In the genomic region with DNA sequence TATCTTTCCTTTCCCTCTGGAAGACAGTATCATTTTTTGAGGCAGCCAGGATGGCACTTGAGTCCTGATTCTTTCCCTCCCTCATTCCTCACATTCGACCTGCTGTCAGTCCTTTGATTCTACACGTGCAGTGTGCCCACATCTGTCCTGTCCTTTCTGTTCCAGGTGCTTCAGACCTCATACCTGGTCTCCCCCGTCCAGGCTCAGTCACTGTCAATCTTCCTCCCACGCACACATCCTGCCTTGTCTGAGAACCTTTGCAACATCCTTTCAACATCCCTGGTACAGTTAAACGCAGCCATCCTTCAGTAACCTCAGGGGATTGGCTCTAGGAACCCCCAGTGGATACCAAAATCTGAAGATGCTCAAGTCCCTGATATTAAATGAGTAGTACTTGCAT, we compare ENCODE assay signal across 15 cellular contexts. TPM values are rescaled to one million over a fixed set of nuclear protein-coding genes. Genes with fewer than 3 reads are reported as not detected.
A peak's percentile ranks its signal among the peaks of the same experiment; 100 is the strongest.
DNase-seq lines count a peak whose midpoint lies in the region; ATAC-seq and TF ChIP-seq lines count a peak whose summit lies in the region.
"Had no signal": no experiment of that assay in that cellular context is flagged by ENCODE, and none has a peak within 500 bp of the region (broad histone marks: within the 10 kb centered on the region; RNA-seq: fewer than 3 reads in every experiment).

No MANE protein-coding gene starts in this region.

- no peak for TF ChIP-seq CTCF in activated B cell treated with CpG ODN at 0.5 μM for 24 hours (IDR thresholded peaks at IDR 0.05)

- no peak overlapping the region for H3K4me3 Mint-ChIP-seq in activated naive CD4-positive, alpha-beta T cell treated with anti-CD3 and anti-CD28 coated beads, Interleukin-2, amount 10 ng/mL, durations not matched to agents 7 days and 5 days
- peak overlapping the region; percentile 29 for H3K4me3 Mint-ChIP-seq in activated B cell treated with CpG ODN at 0.5 μM for 24 hours
- no peak overlapping the region for H3K4me3 Mint-ChIP-seq in central memory CD8-positive, alpha-beta T cell
- H3K4me3 Mint-ChIP-seq: type B pancreatic cell had no signal

- peak; percentile 36 for DNase-seq in activated naive CD4-positive, alpha-beta T cell treated with anti-CD3 and anti-CD28 coated beads, Interleukin-2, amount 10 ng/mL, durations not matched to agents 7 days and 5 days
- DNase-seq in activated naive CD4-positive, alpha-beta T cell (lab: John Stamatoyannopoulos, UW), result no peak
- DNase-seq in activated B cell treated with CpG ODN at 0.5 μM for 24 hours, result no peak
- DNase-seq in central memory CD8-positive, alpha-beta T cell (ENCODE audit: low spot score in 2 of 2), result no peak
- DNase-seq in stimulated activated naive CD4-positive, alpha-beta T cell treated with Interleukin-2 at 50 U/mL for 16 hours (lab: John Stamatoyannopoulos, UW), result peak; percentile 20
- DNase-seq in GM19240 (ENCODE audit: insufficient read length, low spot score), result no peak
- DNase-seq: foreskin keratinocyte, NCI-H1105, OCI-M1, pancreas, small intestine had no signal

- no peak for ATAC-seq in activated B cell treated with CpG ODN at 0.5 μM for 24 hours (ENCODE audit: low read depth)
- peak; percentile 59 for ATAC-seq in central memory CD8-positive, alpha-beta T cell (replicated peaks; ENCODE audit: extremely low read depth, poor library complexity, severe bottlenecking)
- ATAC-seq in GM18909 (IDR thresholded peaks at IDR 0.05; ENCODE audit: poor library complexity, unreplicated experiment), result no peak
- ATAC-seq in HG03280 (IDR thresholded peaks at IDR 0.05; ENCODE audit: unreplicated experiment), result no peak
- ATAC-seq: foreskin keratinocyte, HepG2, pancreas had no signal

- peaks cover 87% of the 10 kb centered on the region for H3K4me1 Mint-ChIP-seq in activated naive CD4-positive, alpha-beta T cell treated with anti-CD3 and anti-CD28 coated beads, Interleukin-2, amount 10 ng/mL, durations not matched to agents 7 days and 5 days
- H3K4me1 Mint-ChIP-seq in activated B cell treated with CpG ODN at 0.5 μM for 24 hours, result peaks cover 93% of the 10 kb centered on the region
- peaks cover 74% of the 10 kb centered on the region for H3K4me1 Mint-ChIP-seq in central memory CD8-positive, alpha-beta T cell

- no peaks in the 10 kb centered on the region for H3K9me3 Mint-ChIP-seq in activated naive CD4-positive, alpha-beta T cell treated with anti-CD3 and anti-CD28 coated beads, Interleukin-2, amount 10 ng/mL, durations not matched to agents 7 days and 5 days
- H3K9me3 Mint-ChIP-seq in activated B cell treated with CpG ODN at 0.5 μM for 24 hours, result no peaks in the 10 kb centered on the region
- no peaks in the 10 kb centered on the region for H3K9me3 Mint-ChIP-seq in central memory CD8-positive, alpha-beta T cell
- H3K9me3 Mint-ChIP-seq: type B pancreatic cell had no signal

- POLR2A ChIA-PET in activated B cell treated with CpG ODN at 0.5 μM for 24 hours (lab: Charles Lee), result interaction anchor here (0.6 to 4.0 kb wide), 3 partner anchors 16 to 152 kb away, joined by 3 to 90 read pairs (median 9); no protein-coding TSS in a partner anchor

- H3K27ac Mint-ChIP-seq in activated naive CD4-positive, alpha-beta T cell treated with anti-CD3 and anti-CD28 coated beads, Interleukin-2, amount 10 ng/mL, durations not matched to agents 7 days and 5 days, result no peak overlapping the region
- peak overlapping the region; percentile 69 for H3K27ac Mint-ChIP-seq in activated B cell treated with CpG ODN at 0.5 μM for 24 hours
- H3K27ac Mint-ChIP-seq in central memory CD8-positive, alpha-beta T cell (ENCODE audit: low read depth), result peak overlapping the region; percentile 39
- H3K27ac Mint-ChIP-seq: type B pancreatic cell had no signal

- CTCF ChIA-PET in activated naive CD4-positive, alpha-beta T cell treated with anti-CD3 and anti-CD28 coated beads, Interleukin-2, amount 10 ng/mL, durations not matched to agents 7 days and 5 days (lab: Charles Lee), result no interaction called here
- CTCF ChIA-PET in activated B cell treated with CpG ODN at 0.5 μM for 24 hours (lab: Charles Lee), result interaction anchor here (3.8 kb wide), 1 partner anchor 9 kb away, joined by 16 read pairs; a partner anchor contains a TSS

- peaks cover 74% of the 10 kb centered on the region for H3K36me3 Mint-ChIP-seq in activated naive CD4-positive, alpha-beta T cell treated with anti-CD3 and anti-CD28 coated beads, Interleukin-2, amount 10 ng/mL, durations not matched to agents 7 days and 5 days
- peaks cover 56% of the 10 kb centered on the region for H3K36me3 Mint-ChIP-seq in activated B cell treated with CpG ODN at 0.5 μM for 24 hours (ENCODE audit: low read depth)
- H3K36me3 Mint-ChIP-seq in central memory CD8-positive, alpha-beta T cell (ENCODE audit: insufficient read depth), result peaks cover 3% of the 10 kb centered on the region

- intact Hi-C loops in activated B cell treated with CpG ODN at 0.5 μM for 24 hours (cut with micrococcal nuclease), result no loop called here

- no peaks in the 10 kb centered on the region for H3K27me3 Mint-ChIP-seq in activated naive CD4-positive, alpha-beta T cell treated with anti-CD3 and anti-CD28 coated beads, Interleukin-2, amount 10 ng/mL, durations not matched to agents 7 days and 5 days
- H3K27me3 Mint-ChIP-seq in activated B cell treated with CpG ODN at 0.5 μM for 24 hours, result no peaks in the 10 kb centered on the region
- no peaks in the 10 kb centered on the region for H3K27me3 Mint-ChIP-seq in central memory CD8-positive, alpha-beta T cell
- H3K27me3 Mint-ChIP-seq: type B pancreatic cell had no signal

RNA-seq across cellular contexts. Expression of a gene that starts 10.1 kb away (rescaled TPM):
- 125 and 145 TPM in 2 replicates for total RNA-seq in activated B cell treated with CpG ODN at 0.5 μM for 24 hours

RNA-seq across cellular contexts. Expression of a gene that starts 57.6 kb away (rescaled TPM):
- 15.0 and 15.3 TPM in 2 replicates for total RNA-seq in activated B cell treated with CpG ODN at 0.5 μM for 24 hours

Comparison
In these comparisons a context has a peak if more than half of its experiments do, and no peak if none do; other contexts are left out.
1. DNase-seq: peak in activated naive CD4-positive, alpha-beta T cell treated with anti-CD3 and anti-CD28 coated beads, Interleukin-2, amount 10 ng/mL, durations not matched to agents 7 days and 5 days (single experiment) and stimulated activated naive CD4-positive, alpha-beta T cell treated with Interleukin-2 at 50 U/mL for 16 hours (single experiment); none in activated naive CD4-positive, alpha-beta T cell (0 of 4), activated B cell treated with CpG ODN at 0.5 μM for 24 hours (single experiment), central memory CD8-positive, alpha-beta T cell (0 of 2) and GM19240 (single experiment).